ENCODE assay signal across 8 cellular contexts in genomic region chr11:123577081-123577598, GRCh38.
A peak's percentile ranks its signal among the peaks of the same experiment; 100 is the strongest.
DNase-seq lines count a peak whose midpoint lies in the region; ATAC-seq and TF ChIP-seq lines count a peak whose summit lies in the region.

No MANE protein-coding gene starts in this region.

- peaks cover 17 to 37% (median 21%) of the 10 kb centered on the region in 3 donors for H3K4me1 Mint-ChIP-seq in CD8-positive, alpha-beta memory T cell

- H3K4me2 ChIP-seq in KMS-11 = no peak overlapping the region

- peaks cover 7% of the 10 kb centered on the region for H3K4me1 ChIP-seq in CD8-positive, alpha-beta memory T cell (ENCODE audit: insufficient read depth, low read length)
- no peaks in the 10 kb centered on the region for H3K4me1 ChIP-seq in KMS-11 (ENCODE audit: low read depth, poor library complexity, severe bottlenecking)
- H3K4me1 ChIP-seq in gastrocnemius medialis = no peaks in the 10 kb centered on the region

- H3K9ac ChIP-seq in KMS-11 = no peak overlapping the region

- peak overlapping the region; percentile 3 to 80 (median 57) for H3K4me3 Mint-ChIP-seq in CD8-positive, alpha-beta memory T cell

- no peak for TF ChIP-seq POLR2A in gastrocnemius medialis (IDR thresholded peaks at IDR 0.05)

- no peaks in the 10 kb centered on the region for H3K79me2 ChIP-seq in KMS-11 (ENCODE audit: insufficient read depth, low read depth)

- ATAC-seq in GM19455 (IDR thresholded peaks at IDR 0.05; ENCODE audit: unreplicated experiment) (peak; percentile 52), left ventricle myocardium superior (peak; percentile 73), gastrocnemius medialis (peak in 1 of 2 donors; percentile 32)

- H3K27ac ChIP-seq in CD8-positive, alpha-beta memory T cell (ENCODE audit: low read depth, low read length) = no peak overlapping the region
- H3K27ac ChIP-seq in KMS-11 = no peak overlapping the region
- H3K27ac ChIP-seq in angular gyrus (ENCODE audit: low read depth, low read length) = peak overlapping the region; percentile 54
- H3K27ac ChIP-seq in gastrocnemius medialis = no peak overlapping the region

- TF ChIP-seq CTCF in KMS-11 (conservative IDR thresholded peaks at IDR 0.05; ENCODE audit: low read depth, low read length) (peak; percentile 68), gastrocnemius medialis (IDR thresholded peaks at IDR 0.05 in 4 of 5, conservative IDR thresholded peaks at IDR 0.05 in 1 of 5) (peak; percentile 50 to 85 (median 82))

- no peaks in the 10 kb centered on the region for H3K9me3 ChIP-seq in CD8-positive, alpha-beta memory T cell (ENCODE audit: low read length)
- H3K9me3 ChIP-seq in gastrocnemius medialis = no peaks in the 10 kb centered on the region

- H3K36me3 Mint-ChIP-seq in CD8-positive, alpha-beta memory T cell = peaks cover 0 to 3% (median 0%) of the 10 kb centered on the region in 3 donors

- no peaks in the 10 kb centered on the region for H3K27me3 Mint-ChIP-seq in CD8-positive, alpha-beta memory T cell

- no peaks in the 10 kb centered on the region for H3K36me3 ChIP-seq in CD8-positive, alpha-beta memory T cell (ENCODE audit: insufficient read depth, low read length)
- H3K36me3 ChIP-seq in KMS-11 (ENCODE audit: insufficient read depth) (no peaks in the 10 kb centered on the region), gastrocnemius medialis (no peaks in the 10 kb centered on the region)

- H2AFZ ChIP-seq in KMS-11 (ENCODE audit: low read depth) = 0 out of 2 replicates have a peak overlapping the region, but pooled peaks have one; percentile 29

- in situ Hi-C loops in gastrocnemius medialis (cut with MboI; ENCODE audit: low sequenced_read_pairs in 4 of 4) = no loop called here

- H4K20me1 ChIP-seq in KMS-11 (ENCODE audit: insufficient read depth) = no peaks in the 10 kb centered on the region

- H3K9me3 Mint-ChIP-seq in CD8-positive, alpha-beta memory T cell = no peaks in the 10 kb centered on the region

- peak overlapping the region in 1 of 8 donors; percentile 14 for H3K27ac Mint-ChIP-seq in CD8-positive, alpha-beta memory T cell

- H3K4me3 ChIP-seq in CD8-positive, alpha-beta memory T cell (ENCODE audit: low read length) = no peak overlapping the region
- H3K4me3 ChIP-seq in KMS-11 (IDR thresholded peaks at IDR 0.05; ENCODE audit: insufficient read depth, low read depth, low read length) (no peak overlapping the region), gastrocnemius medialis (no peak overlapping the region)

- intact Hi-C loops in left ventricle myocardium superior (cut with micrococcal nuclease) (loop anchor here (5.0 kb wide), 1 partner anchor 65 kb away; no protein-coding TSS in a partner anchor), gastrocnemius medialis (cut with DNase I; ENCODE audit: low total_unique reads) (loop anchor here (5.0 kb wide), 1 partner anchor 65 kb away; no protein-coding TSS in a partner anchor)

- CTCF ChIA-PET in CD8-positive, alpha-beta memory T cell (lab: Charles Lee) = interaction anchor here (0.6 to 2.5 kb wide), 15 partner anchors 8 to 273 kb away, joined by 3 to 12 read pairs (median 5); no protein-coding TSS in a partner anchor

- peak; percentile 20 to 64 (median 35) for DNase-seq in CD8-positive, alpha-beta memory T cell
- peak; percentile 59 for DNase-seq in T-helper 9 cell
- peak; percentile 83 for DNase-seq in left ventricle myocardium superior
- DNase-seq in gastrocnemius medialis = peak; percentile 17 to 33
- DNase-seq in putamen (ENCODE audit: low spot score) = no peak

- POLR2A ChIA-PET in CD8-positive, alpha-beta memory T cell (lab: Charles Lee) = no interaction called here

- no peaks in the 10 kb centered on the region for H3K27me3 ChIP-seq in CD8-positive, alpha-beta memory T cell (ENCODE audit: insufficient read depth, low read length, poor library complexity, severe bottlenecking)
- H3K27me3 ChIP-seq in KMS-11 (ENCODE audit: insufficient read depth, low read depth) = no peaks in the 10 kb centered on the region
- H3K27me3 ChIP-seq in gastrocnemius medialis = no peaks in the 10 kb centered on the region
